In genomic region chr3:14126017-14126902, GRCh38 we compare ENCODE assay signal across 8 cellular contexts. TPM values are rescaled to one million over a fixed set of nuclear protein-coding genes. Genes with fewer than 3 reads are reported as not detected.
DNase-seq lines count a peak whose midpoint lies in the region; ATAC-seq and TF ChIP-seq lines count a peak whose summit lies in the region.

No MANE protein-coding gene starts in this region.

- no peak for ATAC-seq in natural killer cell

- peaks cover 59% of the 10 kb centered on the region for H3K4me1 Mint-ChIP-seq in dendritic cell treated with granulocyte-macrophage colony-stimulating factor and Interleukin-4, amounts not matched to agents 40 ng/mL and 50 ng/mL, for 4 days (ENCODE audit: low read depth)
- peaks cover 44 to 60% of the 10 kb centered on the region in 2 donors for H3K4me1 Mint-ChIP-seq in natural killer cell

- intact Hi-C loops in dendritic cell treated with granulocyte-macrophage colony-stimulating factor and Interleukin-4, amounts not matched to agents 40 ng/mL and 50 ng/mL, for 4 days (cut with micrococcal nuclease) = loop anchor here (10.0 kb wide), 1 partner anchor 231 kb away; no protein-coding TSS in a partner anchor
- intact Hi-C loops in natural killer cell (cut with micrococcal nuclease) = no loop called here

- peak overlapping the region; percentile 89 for H3K4me2 ChIP-seq in Loucy (ENCODE audit: low read depth, low read length, poor library complexity, severe bottlenecking)

- H3K27me3 ChIP-seq in BE2C (no peaks in the 10 kb centered on the region), Loucy (ENCODE audit: insufficient read depth, low read length, poor library complexity, severe bottlenecking) (no peaks in the 10 kb centered on the region)

- H3K36me3 ChIP-seq in BE2C = peaks cover 20% of the 10 kb centered on the region
- peaks cover 9% of the 10 kb centered on the region; the same call in 1 of the 2 replicates for H3K36me3 ChIP-seq in Loucy (ENCODE audit: insufficient read depth, low read length)

- in situ Hi-C loops in G401 (cut with HindIII; ENCODE audit: low sequenced_read_pairs) = no loop called here

- H3K27ac Mint-ChIP-seq in dendritic cell treated with granulocyte-macrophage colony-stimulating factor and Interleukin-4, amounts not matched to agents 40 ng/mL and 50 ng/mL, for 4 days = peak overlapping the region; percentile 97
- H3K27ac Mint-ChIP-seq in natural killer cell = peak overlapping the region; percentile 92 to 93

- peaks cover 65% of the 10 kb centered on the region for H3K79me2 ChIP-seq in Loucy (ENCODE audit: insufficient read depth, low read length)

- peaks cover 70% of the 10 kb centered on the region for H3K36me3 Mint-ChIP-seq in dendritic cell treated with granulocyte-macrophage colony-stimulating factor and Interleukin-4, amounts not matched to agents 40 ng/mL and 50 ng/mL, for 4 days (ENCODE audit: low read depth)
- peaks cover 9% of the 10 kb centered on the region for H3K36me3 Mint-ChIP-seq in natural killer cell

- H3F3A ChIP-seq in Loucy (ENCODE audit: low read depth) = no peaks in the 10 kb centered on the region

- H3K4me1 ChIP-seq in BE2C (no peaks in the 10 kb centered on the region), Loucy (ENCODE audit: insufficient read depth, low read length, poor library complexity, severe bottlenecking) (peaks cover 56% of the 10 kb centered on the region)

- H2AFZ ChIP-seq in Loucy (ENCODE audit: low read length) = no peak overlapping the region

- peak overlapping the region; percentile 84 for H3K4me3 ChIP-seq in BE2C (ENCODE audit: low read depth, low read length)
- H3K4me3 ChIP-seq in Loucy (ENCODE audit: low read length, poor library complexity, severe bottlenecking) = peak overlapping the region; percentile 87

- no peak for TF ChIP-seq CTCF in BE2C (IDR thresholded peaks at IDR 0.05; ENCODE audit: low read depth, low read length)
- no peak for TF ChIP-seq CTCF in Loucy (conservative IDR thresholded peaks at IDR 0.05; ENCODE audit: low read length)
- no peak for TF ChIP-seq CTCF in natural killer cell (IDR thresholded peaks at IDR 0.05)

- no peaks in the 10 kb centered on the region for H3K9me2 ChIP-seq in Loucy (replicated peaks; ENCODE audit: low read depth, low read length)

- peak overlapping the region; percentile 88 for H3K9ac ChIP-seq in Loucy (ENCODE audit: low read depth, low read length, poor library complexity, severe bottlenecking)

- no peaks in the 10 kb centered on the region for H3K27me3 Mint-ChIP-seq in dendritic cell treated with granulocyte-macrophage colony-stimulating factor and Interleukin-4, amounts not matched to agents 40 ng/mL and 50 ng/mL, for 4 days
- no peaks in the 10 kb centered on the region for H3K27me3 Mint-ChIP-seq in natural killer cell (ENCODE audit: low read depth in 2 of 2)

- peak overlapping the region; percentile 99 for H3K4me3 Mint-ChIP-seq in dendritic cell treated with granulocyte-macrophage colony-stimulating factor and Interleukin-4, amounts not matched to agents 40 ng/mL and 50 ng/mL, for 4 days
- H3K4me3 Mint-ChIP-seq in natural killer cell = peak overlapping the region; percentile 96

- no peaks in the 10 kb centered on the region for H3K9me3 Mint-ChIP-seq in dendritic cell treated with granulocyte-macrophage colony-stimulating factor and Interleukin-4, amounts not matched to agents 40 ng/mL and 50 ng/mL, for 4 days
- no peaks in the 10 kb centered on the region for H3K9me3 Mint-ChIP-seq in natural killer cell

- peaks cover 33% of the 10 kb centered on the region for H4K20me1 ChIP-seq in Loucy (ENCODE audit: insufficient read depth, low read length, poor library complexity, severe bottlenecking)

- H3K9me3 ChIP-seq in BE2C (no peaks in the 10 kb centered on the region), Loucy (ENCODE audit: insufficient read depth, low read depth, low read length) (no peaks in the 10 kb centered on the region)

- DNase-seq in BE2C (no peak), natural killer cell (no peak), NCI-H226 (no peak), G401 (ENCODE audit: low spot score) (no peak), D341Med (ENCODE audit: low spot score) (no peak), GM03348 (ENCODE audit: low spot score) (no peak)

RNA-seq across cellular contexts. Expression of gene TMEM43, which starts 1.4 kb away (rescaled TPM):
- 40.3 TPM for polyA plus RNA-seq in BE2C (2012; ENCODE audit: insufficient read depth, insufficient read length, low read depth)
- total RNA-seq in natural killer cell = 10 to 100 TPM; 49.5 to 61.1 (median 54.1) TPM
- total RNA-seq in G401 (2014; rRNA removed; shearing (Covaris generic)) = 38.6 and 52.1 TPM in 2 replicates

RNA-seq across cellular contexts. Expression of gene CHCHD4, which starts 1.6 kb away (rescaled TPM):
- 24.3 TPM for polyA plus RNA-seq in BE2C (2012; ENCODE audit: insufficient read depth, insufficient read length, low read depth)
- 1 to 10 TPM; 2.1 to 4.3 (median 3.4) TPM for total RNA-seq in natural killer cell
- 15.5 and 26.1 TPM in 2 replicates for total RNA-seq in G401 (2014; rRNA removed; shearing (Covaris generic))

RNA-seq across cellular contexts. Expression of gene XPC, which starts 52.1 kb away (rescaled TPM):
- 11.3 TPM for polyA plus RNA-seq in BE2C (2012; ENCODE audit: insufficient read depth, insufficient read length, low read depth)
- 10 to 100 TPM; 45.5 to 62.1 (median 50.0) TPM for total RNA-seq in natural killer cell
- 41.6 and 52.2 TPM in 2 replicates for total RNA-seq in G401 (2014; rRNA removed; shearing (Covaris generic))

RNA-seq across cellular contexts. Expression of gene LSM3, which starts 52.4 kb away (rescaled TPM):
- 13.3 TPM for polyA plus RNA-seq in BE2C (2012; ENCODE audit: insufficient read depth, insufficient read length, low read depth)
- total RNA-seq in natural killer cell = 1 to 10 TPM; 7.6 to 9.1 (median 8.9) TPM
- total RNA-seq in G401 (2014; rRNA removed; shearing (Covaris generic)) = 25.2 and 33.1 TPM in 2 replicates
